Comparison of ENCODE assay signal across 13 cellular contexts in genomic region chr12:28415755-28416154, GRCh38.
A peak's percentile ranks its signal among the peaks of the same experiment; 100 is the strongest.
DNase-seq lines count a peak whose midpoint lies in the region; ATAC-seq, FAIRE-seq and TF ChIP-seq lines count a peak whose summit lies in the region.
"Had no signal": no experiment of that assay in that cellular context is flagged by ENCODE, and none has a peak within 500 bp of the region (broad histone marks: within the 10 kb centered on the region; RNA-seq: fewer than 3 reads in every experiment).

No MANE protein-coding gene starts in this region.

- ATAC-seq in HepG2 (no peak), right lobe of liver (no peak), gastroesophageal sphincter (peak; percentile 48), left lung (no peak), GM18907 (IDR thresholded peaks at IDR 0.05; ENCODE audit: unreplicated experiment) (no peak)

- DNase-seq in HepG2 (ENCODE audit: low spot score) (no peak), right lobe of liver (no peak), astrocyte of the hippocampus (ENCODE audit: low read depth, low spot score) (peak; percentile 78), uterus (no peak), left lung (no peak), DMS 273 treated with DMSO at 0.1 percent for 48 hours (lab: John Stamatoyannopoulos, UW) (no peak)
- DNase-seq: 8988T; activated CD4-positive, alpha-beta T cell treated with anti-CD3 and anti-CD28 coated beads for 1 hour; NCI-H524 treated with DMSO at 0.1 percent for 48 hours had no signal

- POLR2A ChIA-PET in HepG2 (lab: Yijun Ruan, JAX), result no interaction called here

- H2AFZ ChIP-seq in HepG2 (ENCODE audit: low read length), result no peak overlapping the region

- no peak for TF ChIP-seq EP300 in HepG2 (IDR thresholded peaks at IDR 0.05; ENCODE audit: low read depth in 2 of 2, low read length in 2 of 2)
- TF ChIP-seq EP300 in HepG2 (CRISPR knock-in tag; IDR thresholded peaks at IDR 0.05; ENCODE audit: borderline replicate concordance), result no peak
- no peak for TF ChIP-seq EP300 in gastroesophageal sphincter (IDR thresholded peaks at IDR 0.05)

- no peak overlapping the region for H3K4me2 ChIP-seq in HepG2 (ENCODE audit: low read depth, low read length)

- CTCF ChIA-PET in HepG2 (lab: Yijun Ruan, JAX; ENCODE audit: low intra/inter-chr PET ratio, low total read pairs), result no interaction called here

- TF ChIP-seq RAD21 in HepG2 (CRISPR knock-in tag; IDR thresholded peaks at IDR 0.05), result no peak

- TF ChIP-seq CTCF in HepG2 (CRISPR knock-in tag; IDR thresholded peaks at IDR 0.05) (no peak), right lobe of liver (IDR thresholded peaks at IDR 0.05) (no peak), gastroesophageal sphincter (IDR thresholded peaks at IDR 0.05) (no peak), uterus (IDR thresholded peaks at IDR 0.05) (no peak), left lung (IDR thresholded peaks at IDR 0.05) (no peak)

- TF ChIP-seq POLR2A in HepG2 (IDR thresholded peaks at IDR 0.05; ENCODE audit: insufficient read depth in 1 of 2, low read depth in 2 of 2, low read length in 2 of 2), result no peak
- no peak for TF ChIP-seq POLR2A in right lobe of liver (IDR thresholded peaks at IDR 0.05)
- no peak for TF ChIP-seq POLR2A in gastroesophageal sphincter (IDR thresholded peaks at IDR 0.05)
- no peak for TF ChIP-seq POLR2A in uterus (IDR thresholded peaks at IDR 0.05)

- H3K27me3 ChIP-seq in HepG2 (ENCODE audit: control insufficient read depth in 1 of 2, insufficient read depth in 2 of 2, low read length in 2 of 2), result no peaks in the 10 kb centered on the region
- no peaks in the 10 kb centered on the region for H3K27me3 ChIP-seq in right lobe of liver
- H3K27me3 ChIP-seq in gastroesophageal sphincter, result no peaks in the 10 kb centered on the region
- no peaks in the 10 kb centered on the region for H3K27me3 ChIP-seq in uterus
- no peaks in the 10 kb centered on the region for H3K27me3 ChIP-seq in left lung

- H3K9me3 ChIP-seq in HepG2 (ENCODE audit: low read length) (no peaks in the 10 kb centered on the region), right lobe of liver (no peaks in the 10 kb centered on the region), gastroesophageal sphincter (no peaks in the 10 kb centered on the region), uterus (no peaks in the 10 kb centered on the region), left lung (no peaks in the 10 kb centered on the region)

- H3K4me1 ChIP-seq in HepG2 (ENCODE audit: insufficient read depth, low read length) (no peaks in the 10 kb centered on the region), right lobe of liver (no peaks in the 10 kb centered on the region), gastroesophageal sphincter (no peaks in the 10 kb centered on the region), uterus (no peaks in the 10 kb centered on the region), left lung (no peaks in the 10 kb centered on the region)

- in situ Hi-C loops in HepG2 (cut with HindIII; ENCODE audit: extremely low pct_ligation_motif_present, low pct_unique_long_range_greater_than_20kb), result no loop called here

- WGBS in HepG2 (ENCODE audit: low lambda C conversion rate), result 53% methylated on average over 1 of the region's 1 CpG
- 33% methylated on average over 1 of the region's 1 CpG for WGBS in right lobe of liver (ENCODE audit: insufficient coverage, low coverage, low lambda C conversion rate, missing lambda C conversion rate)
- WGBS in gastroesophageal sphincter (ENCODE audit: low coverage in 1 of 2), 2 donors, result 9 to 10% methylated on average over 1 of the region's 1 CpG

- no peaks in the 10 kb centered on the region for H3K79me2 ChIP-seq in HepG2 (ENCODE audit: insufficient read depth, low read length)

- intact Hi-C loops in HepG2 (cut with micrococcal nuclease; ENCODE audit: unreplicated experiment), result no loop called here
- intact Hi-C loops in right lobe of liver (cut with DNase I), result no loop called here
- intact Hi-C loops in uterus (cut with DNase I; ENCODE audit: low total_unique reads), result no loop called here
- intact Hi-C loops in left lung (cut with DNase I), result no loop called here

- BruUV-seq in HepG2 (replicated peaks; lab: Mats Ljungman, UMichigan), result no TSS peak

- no peak overlapping the region for H3K27ac ChIP-seq in HepG2 (ENCODE audit: extremely low read length, insufficient read depth, low read length)
- H3K27ac ChIP-seq in right lobe of liver, result no peak overlapping the region
- no peak overlapping the region for H3K27ac ChIP-seq in gastroesophageal sphincter
- H3K27ac ChIP-seq in uterus, result peak overlapping the region; percentile 55 to 79
- no peak overlapping the region for H3K27ac ChIP-seq in left lung
- H3K27ac ChIP-seq: HL-60, SK-N-MC had no signal

- H3K4me3 ChIP-seq in HepG2 (replicated peaks in 1 of 3; ENCODE audit: insufficient read depth in 1 of 3, low read depth in 2 of 3, low read length in 3 of 3) (no peak overlapping the region), right lobe of liver (no peak overlapping the region), gastroesophageal sphincter (no peak overlapping the region), uterus (no peak overlapping the region), left lung (no peak overlapping the region)
- H3K4me3 ChIP-seq: SK-N-MC had no signal

- H3K36me3 ChIP-seq in HepG2 (replicated peaks in 1 of 2; ENCODE audit: control insufficient read depth in 1 of 2, insufficient read depth in 2 of 2, low read length in 2 of 2) (no peaks in the 10 kb centered on the region), right lobe of liver (no peaks in the 10 kb centered on the region), gastroesophageal sphincter (peaks cover 0 to 13% of the 10 kb centered on the region in 2 donors), uterus (no peaks in the 10 kb centered on the region), left lung (peaks cover 0 to 7% of the 10 kb centered on the region in 2 donors)

- no peak for FAIRE-seq in HepG2 (lab: Jason Lieb, UNC)

- no peak overlapping the region for H3K9ac ChIP-seq in HepG2 (ENCODE audit: insufficient read depth, low read depth, low read length)

- no peaks in the 10 kb centered on the region for H4K20me1 ChIP-seq in HepG2 (ENCODE audit: insufficient read depth, low read length)

TF ChIP-seq in HepG2, 621 proteins besides CTCF, POLR2A, EP300 and RAD21:
- TF ChIP-seq NR3C1 (CRISPR knock-in tag; IDR thresholded peaks at IDR 0.05) (no peak), MAFK (conservative IDR thresholded peaks at IDR 0.05 in 1 of 2, IDR thresholded peaks at IDR 0.05 in 1 of 2; ENCODE audit: low read length in 2 of 2) (peak in 1 of 2 experiments; percentile 34; a peak in 2 of 4 replicates), POGZ (CRISPR knock-in tag; IDR thresholded peaks at IDR 0.05) (no peak), MAFF (IDR thresholded peaks at IDR 0.05; ENCODE audit: low read depth, low read length) (peak; percentile 17; the same call in 1 of the 2 replicates), TEAD2 (CRISPR knock-in tag; IDR thresholded peaks at IDR 0.05) (no peak)

Comparison
In these comparisons a context has a peak if more than half of its experiments do, and no peak if none do; other contexts are left out.
1. H3K27ac ChIP-seq: peak in uterus (2 of 2); none in HepG2 (single experiment), right lobe of liver (0 of 3), gastroesophageal sphincter (0 of 4) and left lung (0 of 2).